In genomic region chr3:86995537-86995936, GRCh38 we compare ENCODE assay signal across 12 cellular contexts. TPM values are rescaled to one million over a fixed set of nuclear protein-coding genes. Genes with fewer than 3 reads are reported as not detected.
A peak's percentile ranks its signal among the peaks of the same experiment; 100 is the strongest.
DNase-seq lines count a peak whose midpoint lies in the region; ATAC-seq, FAIRE-seq and TF ChIP-seq lines count a peak whose summit lies in the region.
"Had no signal": no experiment of that assay in that cellular context is flagged by ENCODE, and none has a peak within 500 bp of the region (broad histone marks: within the 10 kb centered on the region; RNA-seq: fewer than 3 reads in every experiment).

No MANE protein-coding gene starts in this region.

- peak; percentile 85 for FAIRE-seq in endometrium (lab: Jason Lieb, UNC)

- peak overlapping the region; percentile 80 for H3K27ac Mint-ChIP-seq in osteocyte (ENCODE audit: unreplicated experiment)
- H3K27ac Mint-ChIP-seq: activated T-cell treated with anti-CD3 and anti-CD28 coated beads, Interleukin-2, amount 50 U/mL, for 72 hours; CD4-positive, alpha-beta T cell had no signal

- no peak overlapping the region for H3K9ac ChIP-seq in PC-3 (ENCODE audit: low read length)

- H3K4me1 Mint-ChIP-seq in osteocyte (ENCODE audit: unreplicated experiment), result peaks cover 56% of the 10 kb centered on the region

- no TSS peak for BruUV-seq in PC-3 (replicated peaks; lab: Mats Ljungman, UMichigan)

- TF ChIP-seq CTCF in PC-3 (conservative IDR thresholded peaks at IDR 0.05; ENCODE audit: low read depth, low read length), result no peak
- no peak for TF ChIP-seq CTCF in osteocyte (IDR thresholded peaks at IDR 0.05)

- no peaks in the 10 kb centered on the region for H3K9me3 ChIP-seq in PC-3 (ENCODE audit: low read length)

- peak overlapping the region; percentile 24; the same call in 1 of the 2 replicates for H3K4me2 ChIP-seq in PC-3 (ENCODE audit: low read length)

- H4K20me1 ChIP-seq in PC-3 (ENCODE audit: low read length), result no peaks in the 10 kb centered on the region

- H3K4me3 ChIP-seq in PC-3 (ENCODE audit: low read length), result no peak overlapping the region

- H3K27ac ChIP-seq in PC-3 (ENCODE audit: low read length), result no peak overlapping the region

- POLR2A ChIA-PET in PC-3 (lab: Charles Lee; ENCODE audit: unreplicated experiment), result no interaction called here

- no peaks in the 10 kb centered on the region for H3K27me3 ChIP-seq in PC-3 (ENCODE audit: low read length)

- H3K4me1 ChIP-seq in PC-3 (ENCODE audit: insufficient read depth, low read length), result peaks cover 41% of the 10 kb centered on the region

- peak; percentile 75 for DNase-seq in Daoy (ENCODE audit: low read depth)
- DNase-seq in PC-3, result peak; percentile 84
- no peak for DNase-seq in osteocyte (ENCODE audit: extremely low spot score, unreplicated experiment)
- no peak for DNase-seq in ureter (ENCODE audit: low spot score)
- DNase-seq in GF-D8 (lab: John Stamatoyannopoulos, UW), result no peak
- no peak for DNase-seq in RPMI8226
- DNase-seq in activated T-cell treated with anti-CD3 and anti-CD28 coated beads, Interleukin-2, amount 50 U/mL, for 1 hour, result no peak
- DNase-seq: activated T-cell treated with anti-CD3 and anti-CD28 coated beads, Interleukin-2, amount 50 U/mL, for 72 hours; CD4-positive, alpha-beta T cell; NCI-H187 treated with DMSO at 0.1 percent for 48 hours; stimulated activated CD4-positive, alpha-beta T cell treated with anti-CD3 and anti-CD28 coated beads, Interleukin-2, amount 100 ng/mL, for 24 hours had no signal

- H3K36me3 ChIP-seq in PC-3 (ENCODE audit: low read depth, low read length), result no peaks in the 10 kb centered on the region

- CTCF ChIA-PET in PC-3 (lab: Charles Lee), result no interaction called here

- intact Hi-C loops in PC-3 (cut with micrococcal nuclease), result no loop called here

- H2AFZ ChIP-seq in PC-3 (ENCODE audit: low read length), result no peak overlapping the region

- no peaks in the 10 kb centered on the region for H3K9me3 Mint-ChIP-seq in osteocyte (ENCODE audit: unreplicated experiment)

- H3K27me3 Mint-ChIP-seq in osteocyte (ENCODE audit: unreplicated experiment), result no peaks in the 10 kb centered on the region

- H3K9me2 ChIP-seq in PC-3 (replicated peaks; ENCODE audit: low read length), result no peaks in the 10 kb centered on the region

- H3K36me3 Mint-ChIP-seq in osteocyte (ENCODE audit: unreplicated experiment), result no peaks in the 10 kb centered on the region

- H3K79me2 ChIP-seq in PC-3 (ENCODE audit: low read length), result no peaks in the 10 kb centered on the region

- H3F3A ChIP-seq in PC-3 (ENCODE audit: low read length, unreplicated experiment), result no peaks in the 10 kb centered on the region

- ATAC-seq in PC-3, result peak; percentile 27; the same call in 1 of the 2 replicates
- ATAC-seq: activated T-cell treated with anti-CD3 and anti-CD28 coated beads, Interleukin-2, amount 50 U/mL, for 72 hours had no signal

- no peak overlapping the region for H3K4me3 Mint-ChIP-seq in osteocyte (ENCODE audit: unreplicated experiment)
- H3K4me3 Mint-ChIP-seq: activated T-cell treated with anti-CD3 and anti-CD28 coated beads, Interleukin-2, amount 50 U/mL, for 72 hours; CD4-positive, alpha-beta T cell had no signal

RNA-seq across cellular contexts. Expression of gene VGLL3, which starts 4.6 kb away (rescaled TPM):
- 8.4 and 15.2 TPM in 2 replicates for total RNA-seq in Daoy (2014; rRNA removed; shearing (Covaris generic))
- total RNA-seq in PC-3 (2014; rRNA removed) (1.3 and 1.8 TPM in 2 replicates), osteocyte (528 and 587 TPM in 2 replicates), ureter (51.7 TPM)
- total RNA-seq: activated T-cell treated with anti-CD3 and anti-CD28 coated beads, Interleukin-2, amount 50 U/mL, for 72 hours; CD4-positive, alpha-beta T cell had no signal

Comparison
In these comparisons a context has a peak if more than half of its experiments do, and no peak if none do; other contexts are left out.
1. DNase-seq: peak in Daoy (single experiment) and PC-3 (single experiment); none in osteocyte (single experiment), ureter (single experiment), GF-D8 (single experiment), RPMI8226 (single experiment) and activated T-cell treated with anti-CD3 and anti-CD28 coated beads, Interleukin-2, amount 50 U/mL, for 1 hour (single experiment).
2. RNA of gene VGLL3, which starts 4.6 kb away (total RNA-seq): 528 to 587 TPM in osteocyte; 51.7 TPM in ureter (single experiment), 8.4 to 15.2 TPM in Daoy and 1.3 to 1.8 TPM in PC-3; every median in the first group is over 10 times any median in the second.